ENCODE assay signal across 8 cellular contexts in genomic region chr16:16593145-16593842, GRCh38.
DNase-seq lines count a peak whose midpoint lies in the region; ATAC-seq, FAIRE-seq and TF ChIP-seq lines count a peak whose summit lies in the region.
"Not testable (repeated sequence)": the region's sequence is repeated elsewhere in the genome, so short reads cannot be mapped to it uniquely, and the experiment has no call there.

No MANE protein-coding gene starts in this region.

- TF ChIP-seq CTCF in AG09319 (IDR thresholded peaks at IDR 0.05; ENCODE audit: low read depth, low read length), result peak; percentile 46
- peak; percentile 10 to 46 (median 29) for TF ChIP-seq CTCF in H1 (IDR thresholded peaks at IDR 0.05; ENCODE audit: control extremely low read depth in 1 of 3, insufficient read depth in 1 of 3, low read depth in 1 of 3, low read length in 3 of 3)
- peak; percentile 58 for TF ChIP-seq CTCF in lower lobe of right lung (IDR thresholded peaks at IDR 0.05)

- H3K79me2 ChIP-seq in H1 (ENCODE audit: control insufficient read depth in 1 of 2, insufficient read depth in 2 of 2, low read length in 2 of 2), result not testable (repeated sequence)

- ATAC-seq in GM18870 (IDR thresholded peaks at IDR 0.05; ENCODE audit: unreplicated experiment) (peak; percentile 42), SK-N-SH treated with all-trans-retinoic acid at 6 μM for 48 hours (peak; percentile 92), lower lobe of right lung (peak; percentile 86 to 92)

- not testable (repeated sequence) for H3K56ac ChIP-seq in H1 (replicated peaks; ENCODE audit: insufficient read length, low read depth, low read length)

- not testable (repeated sequence) for DNase-seq in AG09319 (ENCODE audit: extremely low read depth, low read depth)
- DNase-seq in M059J (ENCODE audit: low read depth) (peak; percentile 1), activated T-cell treated with anti-CD3 and anti-CD28 coated beads for 48 hours (ENCODE audit: low read depth) (peak; percentile 28), H1 (ENCODE audit: low read depth in 1 of 2, low spot score in 2 of 2) (peak in 1 of 2 experiments; percentile 69), lower lobe of right lung (peak; percentile 45)
- DNase-seq in stimulated activated CD4-positive, alpha-beta T cell treated with anti-CD3 and anti-CD28 coated beads, Interleukin-4, amount 100 ng/mL, for 1 hour, result peak; percentile 32

- H3K27ac ChIP-seq in H1 (ENCODE audit: low read depth, low read length); lower lobe of right lung: not testable (repeated sequence)

- H2BK12ac ChIP-seq in H1 (ENCODE audit: low read depth, low read length), result not testable (repeated sequence)

- intact Hi-C loops in lower lobe of right lung (cut with DNase I), result not testable (repeated sequence)

- H2AK5ac ChIP-seq in H1 (ENCODE audit: low read depth, low read length), result not testable (repeated sequence)

- H3K9ac ChIP-seq in H1 (replicated peaks in 1 of 4; ENCODE audit: extremely low read depth in 1 of 4, low read depth in 3 of 4, low read length in 3 of 4), result not testable (repeated sequence)

- CTCF ChIA-PET in H1 (lab: Charles Lee; ENCODE audit: partially characterized antibody), result not testable (repeated sequence)

- peak overlapping the region in 1 of 2 experiments; percentile 33; a peak in 2 of 4 replicates for H3K4me2 ChIP-seq in H1 (ENCODE audit: insufficient read depth in 1 of 2, low read depth in 2 of 2, low read length in 2 of 2)

- TF ChIP-seq RAD21 in H1 (IDR thresholded peaks at IDR 0.05 in 1 of 2, conservative IDR thresholded peaks at IDR 0.05 in 1 of 2; ENCODE audit: low read depth in 2 of 2, low read length in 2 of 2), result peak; percentile 63 to 65

- H2BK120ac ChIP-seq in H1 (replicated peaks; ENCODE audit: low read depth, low read length), result not testable (repeated sequence)

- not testable (repeated sequence) for H3K79me1 ChIP-seq in H1 (ENCODE audit: low read depth, low read length)

- WGBS in H1 (ENCODE audit: extremely low coverage in 1 of 2, insufficient coverage in 1 of 2, insufficient read length in 1 of 2, insufficient replicate concordance in 2 of 2, low coverage in 1 of 2, low lambda C conversion rate in 2 of 2, missing lambda C conversion rate in 1 of 2), 2 experiments, result 28% methylated on average over 9 of the region's 20 CpGs; no CpG with 5 or more reads in 1 of the 2 experiments

- TF ChIP-seq POLR2A in H1 (IDR thresholded peaks at IDR 0.05; ENCODE audit: control extremely low read depth in 1 of 2, low read depth in 2 of 2, low read length in 2 of 2), result not testable (repeated sequence)

- TF ChIP-seq EP300 in H1 (IDR thresholded peaks at IDR 0.05; ENCODE audit: borderline replicate concordance in 1 of 2, low read depth in 2 of 2, low read length in 2 of 2), result not testable (repeated sequence)

- not testable (repeated sequence) for H2BK15ac ChIP-seq in H1 (ENCODE audit: low read length)

- POLR2A ChIA-PET in H1 (lab: Charles Lee; ENCODE audit: partially characterized antibody), result not testable (repeated sequence)

- not testable (repeated sequence) for H3K14ac ChIP-seq in H1 (ENCODE audit: insufficient read length)

- not testable (repeated sequence) for H3K36me3 ChIP-seq in H1 (ENCODE audit: control insufficient read depth in 2 of 4, insufficient read depth in 4 of 4, low read length in 3 of 4); lower lobe of right lung

- not testable (repeated sequence) for H3K27me3 ChIP-seq in H1 (replicated peaks in 1 of 4; ENCODE audit: control insufficient read depth in 3 of 4, extremely low read depth in 1 of 4, insufficient read depth in 3 of 4, low read length in 3 of 4); lower lobe of right lung (ENCODE audit: low read depth)

- not testable (repeated sequence) for H3K23me2 ChIP-seq in H1 (ENCODE audit: low read depth, low read length)

- not testable (repeated sequence) for H4K20me1 ChIP-seq in H1 (replicated peaks in 1 of 2; ENCODE audit: control insufficient read depth in 1 of 2, insufficient read depth in 2 of 2, low read length in 2 of 2)

- not testable (repeated sequence) for H2BK20ac ChIP-seq in H1 (ENCODE audit: low read length)

- H3K4ac ChIP-seq in H1 (replicated peaks; ENCODE audit: insufficient read length, low read depth, low read length), result not testable (repeated sequence)

- peak overlapping the region in 2 of 4 experiments; percentile 19 to 47; a peak in 2 of 8 replicates for H3K4me3 ChIP-seq in H1 (ENCODE audit: extremely low read depth in 1 of 4, insufficient read depth in 2 of 4, low read depth in 3 of 4, low read length in 4 of 4)
- not testable (repeated sequence) for H3K4me3 ChIP-seq in lower lobe of right lung

- FAIRE-seq in H1 (lab: Jason Lieb, UNC), result not testable (repeated sequence)

- not testable (repeated sequence) for H3K9me3 ChIP-seq in H1 (ENCODE audit: insufficient read depth in 2 of 2, low read depth in 1 of 2, low read length in 1 of 2); lower lobe of right lung

- not testable (repeated sequence) for H4K5ac ChIP-seq in H1 (ENCODE audit: insufficient read length, low read depth, low read length)

- not testable (repeated sequence) for H3K23ac ChIP-seq in H1 (ENCODE audit: insufficient read length)

- not testable (repeated sequence) for H2AFZ ChIP-seq in H1 (ENCODE audit: low read length)

- not testable (repeated sequence) for H3K4me1 ChIP-seq in H1 (replicated peaks in 1 of 4; ENCODE audit: control insufficient read depth in 3 of 4, insufficient read depth in 4 of 4, low read length in 3 of 4); lower lobe of right lung

- H4K8ac ChIP-seq in H1 (ENCODE audit: extremely low read depth, insufficient read depth, low read length), result not testable (repeated sequence)

- H4K91ac ChIP-seq in H1 (replicated peaks; ENCODE audit: insufficient read length, low read length), result not testable (repeated sequence)

- H2BK5ac ChIP-seq in H1 (ENCODE audit: low read depth, low read length), result not testable (repeated sequence)

- not testable (repeated sequence) for H3K18ac ChIP-seq in H1 (ENCODE audit: extremely low read depth, low read length)

Comparison
In these comparisons a context has a peak if more than half of its experiments do, and no peak if none do; other contexts are left out.
1. ATAC-seq: peak in every context shown above with its lines; median percentile 92 in SK-N-SH treated with all-trans-retinoic acid at 6 μM for 48 hours; 89 in lower lobe of right lung; 42 in GM18870.